ENCODE assay signal across 16 cellular contexts in the genomic region with DNA sequence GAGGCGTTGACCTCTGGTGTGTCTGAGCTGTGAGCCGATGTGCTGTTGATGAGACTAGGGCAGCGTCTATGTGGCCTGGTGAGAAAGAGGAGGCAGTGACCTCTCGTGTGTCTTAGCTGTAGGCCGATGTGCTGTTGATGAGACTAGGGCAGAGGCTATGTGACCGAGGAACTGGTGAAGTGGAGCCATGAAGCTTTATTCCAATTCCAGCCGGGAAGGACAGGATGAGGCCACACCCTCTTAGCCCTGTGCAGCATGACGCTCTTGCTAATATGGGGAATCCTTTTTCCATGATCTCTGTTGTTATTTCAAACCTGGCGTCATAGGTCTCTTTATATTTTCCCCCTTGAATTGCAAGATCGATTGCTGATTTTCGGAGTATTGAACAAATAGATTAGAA.
DNase-seq lines count a peak whose midpoint lies in the region; ATAC-seq lines count a peak whose summit lies in the region.
"Had no signal": no experiment of that assay in that cellular context is flagged by ENCODE, and none has a peak within 500 bp of the region (broad histone marks: within the 10 kb centered on the region; RNA-seq: fewer than 3 reads in every experiment).

No MANE protein-coding gene starts in this region.

- H3K27ac ChIP-seq in subcutaneous abdominal adipose tissue (ENCODE audit: low read depth, low read length), result peak overlapping the region; percentile 71

- peak overlapping the region in 1 of 5 donors; percentile 38 for H3K9ac ChIP-seq in subcutaneous abdominal adipose tissue (ENCODE audit: low read length in 5 of 5)

- no peak for DNase-seq in stimulated activated naive CD8-positive, alpha-beta T cell treated with anti-CD3 and anti-CD28 coated beads, Interleukin-15, amount 100 ng/mL, for 72 hours
- DNase-seq in stimulated activated naive CD8-positive, alpha-beta T cell treated with anti-CD3 and anti-CD28 coated beads, Interleukin-15, Interleukin-2, amounts not matched to agents 100 U/mL and 50 U/mL, for 24 hours, result no peak
- DNase-seq in T-helper 17 cell (no peak), left ventricle myocardium superior (no peak), NCI-H1694 treated with DMSO at 0.1 percent for 48 hours (lab: John Stamatoyannopoulos, UW) (no peak)
- DNase-seq: C1 segment of cervical spinal cord; CD8-positive, alpha-beta memory T cell; HCEC 1CT; NCI-H1092 treated with DMSO at 0.1 percent for 48 hours; NCI-H2107; NCI-H510A; NCI-H748 treated with DMSO at 0.1 percent for 48 hours; PC-3 had no signal

- H3K9me3 Mint-ChIP-seq in stimulated activated naive CD8-positive, alpha-beta T cell treated with anti-CD3 and anti-CD28 coated beads, Interleukin-15, amount 100 ng/mL, for 72 hours, result peaks cover 10 to 15% of the 10 kb centered on the region in 2 donors

- H3K36me3 Mint-ChIP-seq in T-helper 17 cell (ENCODE audit: low read depth), result no peaks in the 10 kb centered on the region
- H3K36me3 Mint-ChIP-seq: CD8-positive, alpha-beta memory T cell had no signal

- H3K36me3 ChIP-seq in subcutaneous abdominal adipose tissue (ENCODE audit: control insufficient read depth in 5 of 5, insufficient read depth in 5 of 5, low read length in 5 of 5), result peaks cover 0 to 34% (median 20%) of the 10 kb centered on the region in 5 donors

- H3K9me3 ChIP-seq in T-helper 17 cell (ENCODE audit: control insufficient read depth, low read length, poor library complexity, severe bottlenecking), result no peaks in the 10 kb centered on the region
- H3K9me3 ChIP-seq in subcutaneous abdominal adipose tissue (ENCODE audit: control insufficient read depth in 5 of 5, low read length in 5 of 5), result no peaks in the 10 kb centered on the region

- no peaks in the 10 kb centered on the region for H3K27me3 Mint-ChIP-seq in stimulated activated naive CD8-positive, alpha-beta T cell treated with anti-CD3 and anti-CD28 coated beads, Interleukin-15, amount 100 ng/mL, for 72 hours
- no peaks in the 10 kb centered on the region for H3K27me3 Mint-ChIP-seq in T-helper 17 cell

- H3K4me3 Mint-ChIP-seq in stimulated activated naive CD8-positive, alpha-beta T cell treated with anti-CD3 and anti-CD28 coated beads, Interleukin-15, amount 100 ng/mL, for 72 hours, result no peak overlapping the region
- H3K4me3 Mint-ChIP-seq in T-helper 17 cell, result no peak overlapping the region
- H3K4me3 Mint-ChIP-seq: CD8-positive, alpha-beta memory T cell had no signal

- H3K27me3 ChIP-seq in subcutaneous abdominal adipose tissue (ENCODE audit: control insufficient read depth in 5 of 5, insufficient read depth in 4 of 5, low read length in 5 of 5), result no peaks in the 10 kb centered on the region

- no peaks in the 10 kb centered on the region for H3K4me1 Mint-ChIP-seq in stimulated activated naive CD8-positive, alpha-beta T cell treated with anti-CD3 and anti-CD28 coated beads, Interleukin-15, amount 100 ng/mL, for 72 hours
- H3K4me1 Mint-ChIP-seq in T-helper 17 cell, result no peaks in the 10 kb centered on the region
- H3K4me1 Mint-ChIP-seq: CD8-positive, alpha-beta memory T cell had no signal

- H3K4me1 ChIP-seq in subcutaneous abdominal adipose tissue (ENCODE audit: control insufficient read depth in 5 of 5, insufficient read depth in 5 of 5, low read length in 5 of 5), result peaks cover 6 to 25% (median 18%) of the 10 kb centered on the region in 5 donors

- ATAC-seq in stimulated activated naive CD8-positive, alpha-beta T cell treated with anti-CD3 and anti-CD28 coated beads, Interleukin-15, amount 100 ng/mL, for 72 hours, result peak; percentile 27
- no peak for ATAC-seq in stimulated activated naive CD8-positive, alpha-beta T cell treated with anti-CD3 and anti-CD28 coated beads, Interleukin-15, Interleukin-2, amounts not matched to agents 100 U/mL and 50 U/mL, for 24 hours
- ATAC-seq in T-helper 17 cell (no peak), left ventricle myocardium superior (peak; percentile 44), HG03039 (IDR thresholded peaks at IDR 0.05; ENCODE audit: unreplicated experiment) (no peak), GM19023 (IDR thresholded peaks at IDR 0.05; ENCODE audit: unreplicated experiment) (no peak)
- ATAC-seq: PC-3 had no signal

- intact Hi-C loops in left ventricle myocardium superior (cut with micrococcal nuclease), result no loop called here

- H3K4me3 ChIP-seq in subcutaneous abdominal adipose tissue (ENCODE audit: low read depth in 1 of 5, low read length in 5 of 5), result no peak overlapping the region

- H3K27ac Mint-ChIP-seq in stimulated activated naive CD8-positive, alpha-beta T cell treated with anti-CD3 and anti-CD28 coated beads, Interleukin-15, amount 100 ng/mL, for 72 hours, result peak overlapping the region in 1 of 2 donors; percentile 13
- peak overlapping the region; percentile 39 for H3K27ac Mint-ChIP-seq in T-helper 17 cell

Comparison
In these comparisons a context has a peak if more than half of its experiments do, and no peak if none do; other contexts are left out.
1. ATAC-seq: peak in stimulated activated naive CD8-positive, alpha-beta T cell treated with anti-CD3 and anti-CD28 coated beads, Interleukin-15, amount 100 ng/mL, for 72 hours (single experiment) and left ventricle myocardium superior (single experiment); none in stimulated activated naive CD8-positive, alpha-beta T cell treated with anti-CD3 and anti-CD28 coated beads, Interleukin-15, Interleukin-2, amounts not matched to agents 100 U/mL and 50 U/mL, for 24 hours (single experiment), T-helper 17 cell (single experiment), HG03039 (single experiment) and GM19023 (single experiment).